ENCODE assay signal across 8 cellular contexts in genomic region chr4:472881-473574, GRCh38. TPM values are rescaled to one million over a fixed set of nuclear protein-coding genes. Genes with fewer than 3 reads are reported as not detected.
DNase-seq lines count a peak whose midpoint lies in the region; ATAC-seq, FAIRE-seq and TF ChIP-seq lines count a peak whose summit lies in the region.

No MANE protein-coding gene starts in this region.

- FAIRE-seq in small intestine (lab: Jason Lieb, UNC) = no peak

- peaks cover 20% of the 10 kb centered on the region for H3K4me1 Mint-ChIP-seq in activated naive CD8-positive, alpha-beta T cell treated with anti-CD3 and anti-CD28 coated beads, Interleukin-2, amount 10 ng/mL, durations not matched to agents 7 days and 5 days

- peaks cover 63% of the 10 kb centered on the region for H3K36me3 Mint-ChIP-seq in activated naive CD8-positive, alpha-beta T cell treated with anti-CD3 and anti-CD28 coated beads, Interleukin-2, amount 10 ng/mL, durations not matched to agents 7 days and 5 days

- H3K9me3 ChIP-seq in iPS-15b (ENCODE audit: control insufficient read depth, insufficient read depth, low read length) = no peaks in the 10 kb centered on the region
- H3K9me3 ChIP-seq in small intestine (ENCODE audit: control insufficient read depth, low read depth) = peaks cover 1% of the 10 kb centered on the region

- peak overlapping the region; percentile 95 for H3K27ac Mint-ChIP-seq in activated naive CD8-positive, alpha-beta T cell treated with anti-CD3 and anti-CD28 coated beads, Interleukin-2, amount 10 ng/mL, durations not matched to agents 7 days and 5 days

- H3K27me3 ChIP-seq in HL-60 (ENCODE audit: insufficient read depth, poor library complexity, severe bottlenecking) = no peaks in the 10 kb centered on the region
- H3K27me3 ChIP-seq in iPS-15b (ENCODE audit: control insufficient read depth, insufficient read depth, low read length) = no peaks in the 10 kb centered on the region
- H3K27me3 ChIP-seq in small intestine (ENCODE audit: control insufficient read depth in 2 of 2, insufficient read depth in 2 of 2, low read length in 2 of 2) = no peaks in the 10 kb centered on the region

- DNase-seq in ELR (ENCODE audit: low read depth) (peak; percentile 30), HL-60 (ENCODE audit: low read depth in 1 of 2, low spot score in 1 of 2) (no peak), small intestine (no peak), NCI-H510A treated with DMSO at 0.1 percent for 48 hours (lab: John Stamatoyannopoulos, UW) (no peak), GM10266 (ENCODE audit: extremely low spot score) (no peak)
- no peak for DNase-seq in activated naive CD8-positive, alpha-beta T cell treated with anti-CD3 and anti-CD28 coated beads, Interleukin-2, amount 10 ng/mL, durations not matched to agents 7 days and 5 days

- H3K4me3 ChIP-seq in HL-60 (replicated peaks; ENCODE audit: insufficient read depth, low read length) = peak overlapping the region; percentile 68
- peak overlapping the region; percentile 93 for H3K4me3 ChIP-seq in iPS-15b (ENCODE audit: low read depth, low read length)
- peak overlapping the region; percentile 82 to 88 for H3K4me3 ChIP-seq in small intestine (ENCODE audit: low read depth in 1 of 2, low read length in 2 of 2)

- H3K27me3 Mint-ChIP-seq in activated naive CD8-positive, alpha-beta T cell treated with anti-CD3 and anti-CD28 coated beads, Interleukin-2, amount 10 ng/mL, durations not matched to agents 7 days and 5 days = no peaks in the 10 kb centered on the region

- POLR2A ChIA-PET in activated naive CD8-positive, alpha-beta T cell treated with anti-CD3 and anti-CD28 coated beads, Interleukin-2, amount 10 ng/mL, durations not matched to agents 7 days and 5 days (lab: Charles Lee) = interaction anchor here (1.0 to 3.6 kb wide), 11 partner anchors 9 to 458 kb away, joined by 3 to 31 read pairs (median 4); partner anchors contain the start of genes PIGG, ZNF141, ZNF718 and ZNF721

- no peak for TF ChIP-seq CTCF in HL-60 (IDR thresholded peaks at IDR 0.05; ENCODE audit: insufficient read depth, low read length)
- no peak for TF ChIP-seq CTCF in GM10266 (IDR thresholded peaks at IDR 0.05; ENCODE audit: control insufficient read depth, insufficient read depth, low read depth, missing control alignments)

- H3K27ac ChIP-seq in HL-60 (replicated peaks) (peak overlapping the region; percentile 89), small intestine (ENCODE audit: low read depth in 1 of 2, low read length in 1 of 2) (peak overlapping the region; percentile 66 to 97)

- H3K4me3 Mint-ChIP-seq in activated naive CD8-positive, alpha-beta T cell treated with anti-CD3 and anti-CD28 coated beads, Interleukin-2, amount 10 ng/mL, durations not matched to agents 7 days and 5 days = peak overlapping the region; percentile 96

- 9 to 20% (median 14%) methylated on average over 14 to 17 of the region's 17 CpGs for WGBS in small intestine, 3 donors

- ATAC-seq in activated naive CD8-positive, alpha-beta T cell treated with anti-CD3 and anti-CD28 coated beads, Interleukin-2, amount 10 ng/mL, durations not matched to agents 7 days and 5 days (ENCODE audit: low read depth) = peak; percentile 1
- ATAC-seq in HG03442 (IDR thresholded peaks at IDR 0.05; ENCODE audit: unreplicated experiment) = no peak

- peaks cover 2% of the 10 kb centered on the region for H3K4me1 ChIP-seq in iPS-15b (ENCODE audit: control insufficient read depth, insufficient read depth, low read length)
- peaks cover 0 to 3% of the 10 kb centered on the region in 2 donors for H3K4me1 ChIP-seq in small intestine (ENCODE audit: control insufficient read depth in 2 of 2, insufficient read depth in 1 of 2, low read depth in 1 of 2, low read length in 1 of 2)

- peaks cover 8% of the 10 kb centered on the region for H3K36me3 ChIP-seq in iPS-15b (ENCODE audit: control insufficient read depth, insufficient read depth, low read length)
- peaks cover 14 to 22% of the 10 kb centered on the region in 2 donors for H3K36me3 ChIP-seq in small intestine (ENCODE audit: control insufficient read depth in 2 of 2, insufficient read depth in 2 of 2, low read length in 2 of 2)

- peaks cover 24% of the 10 kb centered on the region for H3K9me3 Mint-ChIP-seq in activated naive CD8-positive, alpha-beta T cell treated with anti-CD3 and anti-CD28 coated beads, Interleukin-2, amount 10 ng/mL, durations not matched to agents 7 days and 5 days

- peak overlapping the region; percentile 97 for H3K9ac ChIP-seq in iPS-15b (ENCODE audit: low read depth, low read length)

RNA-seq across cellular contexts. Expression of gene ZNF721, which starts 25.9 kb away (rescaled TPM):
- total RNA-seq in activated naive CD8-positive, alpha-beta T cell treated with anti-CD3 and anti-CD28 coated beads, Interleukin-2, amount 10 ng/mL, durations not matched to agents 7 days and 5 days = 10 to 100 TPM; 46.4 to 49.7 TPM
- polyA plus RNA-seq in small intestine = 1 to 10 TPM; 6.5 to 8.8 (median 8.5) TPM

RNA-seq across cellular contexts. Expression of gene PIGG, which starts 26.0 kb away (rescaled TPM):
- total RNA-seq in activated naive CD8-positive, alpha-beta T cell treated with anti-CD3 and anti-CD28 coated beads, Interleukin-2, amount 10 ng/mL, durations not matched to agents 7 days and 5 days = 10 to 100 TPM; 71.6 to 80.4 TPM
- 10 to 100 TPM; 26.3 to 40.0 (median 38.2) TPM for polyA plus RNA-seq in small intestine
